18 cellular contexts compared by ENCODE assay signal in the genomic region with DNA sequence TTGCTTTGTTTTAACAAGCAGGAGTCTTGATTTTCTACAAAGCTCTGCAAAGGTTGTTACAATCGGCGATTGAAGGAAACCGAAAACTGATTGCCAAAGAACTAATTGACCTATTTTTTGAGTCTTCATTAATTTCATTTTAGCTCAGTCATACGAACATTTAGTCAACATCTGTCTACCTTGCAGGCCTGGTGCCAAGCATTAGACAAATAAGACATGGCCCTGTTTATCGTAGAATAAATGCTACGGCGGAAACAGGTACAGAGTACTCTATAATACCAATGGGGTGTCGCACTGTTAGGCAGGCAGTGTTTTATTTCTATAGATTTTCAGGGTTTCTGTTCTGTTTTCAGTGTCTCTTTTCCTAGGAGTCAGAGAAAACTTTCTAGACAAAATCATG.
DNase-seq lines count a peak whose midpoint lies in the region; ATAC-seq, FAIRE-seq and TF ChIP-seq lines count a peak whose summit lies in the region.
"Had no signal": no experiment of that assay in that cellular context is flagged by ENCODE, and none has a peak within 500 bp of the region (broad histone marks: within the 10 kb centered on the region; RNA-seq: fewer than 3 reads in every experiment).

No MANE protein-coding gene starts in this region.

- POLR2A ChIA-PET in activated B cell treated with CpG ODN at 0.5 μM for 24 hours (lab: Charles Lee): interaction anchor here (0.6 to 3.9 kb wide), 8 partner anchors 34 to 417 kb away, joined by 3 to 41 read pairs (median 4); no protein-coding TSS in a partner anchor

- DNase-seq in activated B cell treated with CpG ODN at 0.5 μM for 24 hours: no peak
- no peak for DNase-seq in left lung
- DNase-seq in mucosa of descending colon: no peak
- no peak for DNase-seq in mesenteric fat pad (ENCODE audit: low spot score)
- DNase-seq: COR-L47, GF-D8, GOT3, NCI-H1105 treated with DMSO at 0.1 percent for 48 hours, NCI-H1694, NCI-H226, NCI-H524 treated with DMSO at 0.1 percent for 48 hours, Peyer's patch had no signal

- FAIRE-seq in islet of Langerhans (lab: Jason Lieb, UNC): peak; percentile 88
- FAIRE-seq: K562 had no signal

- peak overlapping the region; percentile 44 for H3K4me2 ChIP-seq in skeletal muscle satellite cell (ENCODE audit: low read length)

- peak overlapping the region; percentile 2 for H3K27ac ChIP-seq in HUES48 (ENCODE audit: low read depth, low read length)
- H3K27ac ChIP-seq in left lung: peak overlapping the region in 1 of 2 donors; percentile 0
- H3K27ac ChIP-seq: Peyer's patch had no signal

- no peaks in the 10 kb centered on the region for H3K36me3 Mint-ChIP-seq in activated B cell treated with CpG ODN at 0.5 μM for 24 hours (ENCODE audit: low read depth)

- ATAC-seq in activated B cell treated with CpG ODN at 0.5 μM for 24 hours (ENCODE audit: low read depth) (no peak), left lung (no peak), mucosa of descending colon (no peak)
- ATAC-seq: HCT116, K562 had no signal

- intact Hi-C loops in activated B cell treated with CpG ODN at 0.5 μM for 24 hours (cut with micrococcal nuclease): loop anchor here (5.0 kb wide), 1 partner anchor 360 kb away; no protein-coding TSS in a partner anchor
- intact Hi-C loops in left lung (cut with DNase I): no loop called here
- intact Hi-C loops in mucosa of descending colon (cut with DNase I, micrococcal nuclease): no loop called here

- H3K4me3 Mint-ChIP-seq in activated B cell treated with CpG ODN at 0.5 μM for 24 hours: no peak overlapping the region
- H3K4me3 Mint-ChIP-seq: B cell had no signal

- peak overlapping the region; percentile 16 for H3K27ac Mint-ChIP-seq in activated B cell treated with CpG ODN at 0.5 μM for 24 hours
- H3K27ac Mint-ChIP-seq: B cell had no signal

- H3K9me3 ChIP-seq in HUES48 (ENCODE audit: control insufficient read depth, insufficient read depth, low read length): no peaks in the 10 kb centered on the region
- H3K9me3 ChIP-seq in skeletal muscle satellite cell (replicated peaks; ENCODE audit: low read length): no peaks in the 10 kb centered on the region
- H3K9me3 ChIP-seq in left lung: no peaks in the 10 kb centered on the region
- H3K9me3 ChIP-seq in mucosa of descending colon: no peaks in the 10 kb centered on the region
- H3K9me3 ChIP-seq: Peyer's patch had no signal

- TF ChIP-seq CTCF in activated B cell treated with CpG ODN at 0.5 μM for 24 hours (IDR thresholded peaks at IDR 0.05): no peak
- TF ChIP-seq CTCF in left lung (IDR thresholded peaks at IDR 0.05): no peak
- no peak for TF ChIP-seq CTCF in mucosa of descending colon (IDR thresholded peaks at IDR 0.05)

- H3K4me3 ChIP-seq in HUES48 (ENCODE audit: low read depth, low read length) (no peak overlapping the region), skeletal muscle satellite cell (ENCODE audit: low read length) (no peak overlapping the region), left lung (no peak overlapping the region), mucosa of descending colon (no peak overlapping the region)
- H3K4me3 ChIP-seq: K562, Peyer's patch had no signal

- no peaks in the 10 kb centered on the region for H3K27me3 Mint-ChIP-seq in activated B cell treated with CpG ODN at 0.5 μM for 24 hours

- H3K4me1 ChIP-seq in HUES48 (ENCODE audit: control insufficient read depth, insufficient read depth, low read length): no peaks in the 10 kb centered on the region
- peaks cover 17% of the 10 kb centered on the region for H3K4me1 ChIP-seq in skeletal muscle satellite cell (ENCODE audit: control insufficient read depth, insufficient read depth, low read length)
- peaks cover 4 to 14% of the 10 kb centered on the region in 2 donors for H3K4me1 ChIP-seq in left lung
- H3K4me1 ChIP-seq in mucosa of descending colon (ENCODE audit: low read depth): no peaks in the 10 kb centered on the region
- H3K4me1 ChIP-seq: Peyer's patch had no signal

- H3K36me3 ChIP-seq in HUES48 (ENCODE audit: control insufficient read depth, insufficient read depth, low read length) (no peaks in the 10 kb centered on the region), skeletal muscle satellite cell (ENCODE audit: insufficient read depth, low read length) (no peaks in the 10 kb centered on the region), left lung (no peaks in the 10 kb centered on the region), mucosa of descending colon (ENCODE audit: low read depth) (no peaks in the 10 kb centered on the region)
- H3K36me3 ChIP-seq: Peyer's patch had no signal

- H3K9me3 Mint-ChIP-seq in activated B cell treated with CpG ODN at 0.5 μM for 24 hours: peaks cover 6% of the 10 kb centered on the region

- H3K4me1 Mint-ChIP-seq in activated B cell treated with CpG ODN at 0.5 μM for 24 hours: peaks cover 34% of the 10 kb centered on the region
- H3K4me1 Mint-ChIP-seq: B cell had no signal

- H3K9ac ChIP-seq in HUES48 (ENCODE audit: low read depth, low read length) (no peak overlapping the region), skeletal muscle satellite cell (ENCODE audit: low read depth, low read length) (no peak overlapping the region)

- CTCF ChIA-PET in activated B cell treated with CpG ODN at 0.5 μM for 24 hours (lab: Charles Lee): interaction anchor here (0.9 to 6.2 kb wide), 8 partner anchors 18 to 1575 kb away, joined by 3 to 38 read pairs (median 3); no protein-coding TSS in a partner anchor

- no peaks in the 10 kb centered on the region for H3K27me3 ChIP-seq in HUES48 (ENCODE audit: control insufficient read depth, insufficient read depth, low read length)
- H3K27me3 ChIP-seq in skeletal muscle satellite cell (ENCODE audit: control insufficient read depth, insufficient read depth, low read length): no peaks in the 10 kb centered on the region
- no peaks in the 10 kb centered on the region for H3K27me3 ChIP-seq in left lung
- H3K27me3 ChIP-seq: Peyer's patch had no signal
